2 cellular contexts compared by ENCODE assay signal in the genomic region with DNA sequence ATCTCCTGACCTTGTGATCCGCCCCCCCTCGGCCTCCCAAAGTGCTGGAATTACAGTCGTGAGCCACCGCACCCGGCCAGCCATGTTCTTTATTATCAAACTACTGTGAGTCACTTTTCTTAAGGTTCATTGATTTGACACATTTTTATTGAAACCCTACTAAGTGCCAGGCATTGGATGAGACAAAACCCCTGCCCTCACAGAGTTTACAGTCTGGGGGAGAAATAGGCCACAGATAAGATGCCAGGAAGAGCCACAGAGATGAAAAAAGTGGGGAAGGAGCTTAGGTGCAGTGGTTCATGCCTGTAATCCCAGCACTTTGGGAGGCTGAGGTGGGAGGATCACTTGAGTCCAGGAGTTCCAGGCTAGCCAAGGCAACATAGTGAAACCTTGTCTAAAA.
A peak's percentile ranks its signal among the peaks of the same experiment; 100 is the strongest.
TF ChIP-seq lines count a peak whose summit lies in the region.

No MANE protein-coding gene starts in this region.

TF ChIP-seq in A549, 52 proteins besides CTCF, POLR2A, EP300 and RAD21:
- TF ChIP-seq RFX5 (IDR thresholded peaks at IDR 0.05) (no peak), HOXA7 (CRISPR knock-in tag; IDR thresholded peaks at IDR 0.05) (no peak), FOSB (CRISPR knock-in tag; IDR thresholded peaks at IDR 0.05) (no peak), ESRRA (IDR thresholded peaks at IDR 0.05; ENCODE audit: borderline replicate concordance, low read length) (no peak), RCOR1 (IDR thresholded peaks at IDR 0.05; ENCODE audit: low read depth, low read length) (no peak), CEBPB (IDR thresholded peaks at IDR 0.05) (no peak)
- TF ChIP-seq, protein P1, sequence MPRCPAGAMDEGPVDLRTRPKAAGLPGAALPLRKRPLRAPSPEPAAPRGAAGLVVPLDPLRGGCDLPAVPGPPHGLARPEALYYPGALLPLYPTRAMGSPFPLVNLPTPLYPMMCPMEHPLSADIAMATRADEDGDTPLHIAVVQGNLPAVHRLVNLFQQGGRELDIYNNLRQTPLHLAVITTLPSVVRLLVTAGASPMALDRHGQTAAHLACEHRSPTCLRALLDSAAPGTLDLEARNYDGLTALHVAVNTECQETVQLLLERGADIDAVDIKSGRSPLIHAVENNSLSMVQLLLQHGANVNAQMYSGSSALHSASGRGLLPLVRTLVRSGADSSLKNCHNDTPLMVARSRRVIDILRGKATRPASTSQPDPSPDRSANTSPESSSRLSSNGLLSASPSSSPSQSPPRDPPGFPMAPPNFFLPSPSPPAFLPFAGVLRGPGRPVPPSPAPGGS (IDR thresholded peaks at IDR 0.05): no peak

TF ChIP-seq in K562, 482 proteins besides CTCF, POLR2A, EP300 and RAD21:
- TF ChIP-seq ZNF316 (IDR thresholded peaks at IDR 0.05) (peak; percentile 17; the same call in 1 of the 2 replicates), TGIF2 (CRISPR knock-in tag; IDR thresholded peaks at IDR 0.05) (no peak), ZKSCAN1 (IDR thresholded peaks at IDR 0.05; ENCODE audit: low read depth, low read length) (peak; percentile 52; the same call in 1 of the 2 replicates), MXI1 (IDR thresholded peaks at IDR 0.05; ENCODE audit: low read depth, low read length) (no peak)
- TF ChIP-seq, protein P2, sequence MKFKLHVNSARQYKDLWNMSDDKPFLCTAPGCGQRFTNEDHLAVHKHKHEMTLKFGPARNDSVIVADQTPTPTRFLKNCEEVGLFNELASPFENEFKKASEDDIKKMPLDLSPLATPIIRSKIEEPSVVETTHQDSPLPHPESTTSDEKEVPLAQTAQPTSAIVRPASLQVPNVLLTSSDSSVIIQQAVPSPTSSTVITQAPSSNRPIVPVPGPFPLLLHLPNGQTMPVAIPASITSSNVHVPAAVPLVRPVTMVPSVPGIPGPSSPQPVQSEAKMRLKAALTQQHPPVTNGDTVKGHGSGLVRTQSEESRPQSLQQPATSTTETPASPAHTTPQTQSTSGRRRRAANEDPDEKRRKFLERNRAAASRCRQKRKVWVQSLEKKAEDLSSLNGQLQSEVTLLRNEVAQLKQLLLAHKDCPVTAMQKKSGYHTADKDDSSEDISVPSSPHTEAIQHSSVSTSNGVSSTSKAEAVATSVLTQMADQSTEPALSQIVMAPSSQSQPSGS (CRISPR knock-in tag; IDR thresholded peaks at IDR 0.05): no peak
